1 cellular context compared by ENCODE assay signal in the genomic region with DNA sequence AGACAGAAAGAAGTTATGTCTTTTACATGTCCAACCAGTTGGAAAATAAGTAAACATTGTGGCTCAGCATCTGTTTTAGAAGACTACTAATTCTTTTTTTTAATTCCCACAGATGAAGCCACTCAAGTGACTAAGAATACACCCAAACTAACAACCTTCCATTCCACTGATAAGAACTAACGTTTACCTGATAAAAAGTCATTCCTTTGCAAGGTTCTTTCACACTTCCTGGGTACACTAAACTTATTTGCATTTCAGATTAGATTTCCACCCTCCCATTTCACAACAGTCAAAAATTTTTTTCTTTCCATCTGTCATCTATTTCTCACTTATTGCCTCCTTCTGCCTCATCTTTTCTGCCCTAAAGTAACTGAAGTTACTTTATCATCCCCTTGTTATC.
A peak's percentile ranks its signal among the peaks of the same experiment; 100 is the strongest.
TF ChIP-seq lines count a peak whose summit lies in the region.

No MANE protein-coding gene starts in this region.

TF ChIP-seq in K562, 482 proteins besides CTCF, POLR2A, EP300 and RAD21 (continued from another document and continues in another):
- TF ChIP-seq, protein P1, sequence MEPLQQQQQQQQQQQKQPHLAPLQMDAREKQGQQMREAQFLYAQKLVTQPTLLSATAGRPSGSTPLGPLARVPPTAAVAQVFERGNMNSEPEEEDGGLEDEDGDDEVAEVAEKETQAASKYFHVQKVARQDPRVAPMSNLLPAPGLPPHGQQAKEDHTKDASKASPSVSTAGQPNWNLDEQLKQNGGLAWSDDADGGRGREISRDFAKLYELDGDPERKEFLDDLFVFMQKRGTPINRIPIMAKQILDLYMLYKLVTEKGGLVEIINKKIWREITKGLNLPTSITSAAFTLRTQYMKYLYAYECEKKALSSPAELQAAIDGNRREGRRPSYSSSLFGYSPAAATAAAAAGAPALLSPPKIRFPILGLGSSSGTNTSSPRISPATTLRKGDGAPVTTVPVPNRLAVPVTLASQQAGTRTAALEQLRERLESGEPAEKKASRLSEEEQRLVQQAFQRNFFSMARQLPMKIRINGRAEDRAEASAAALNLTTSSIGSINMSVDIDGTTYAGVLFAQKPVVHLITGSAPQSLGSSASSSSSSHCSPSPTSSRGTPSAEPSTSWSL (CRISPR knock-in tag; IDR thresholded peaks at IDR 0.05; ENCODE audit: borderline replicate concordance): no peak
- TF ChIP-seq, protein P2, sequence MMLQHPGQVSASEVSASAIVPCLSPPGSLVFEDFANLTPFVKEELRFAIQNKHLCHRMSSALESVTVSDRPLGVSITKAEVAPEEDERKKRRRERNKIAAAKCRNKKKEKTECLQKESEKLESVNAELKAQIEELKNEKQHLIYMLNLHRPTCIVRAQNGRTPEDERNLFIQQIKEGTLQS (IDR thresholded peaks at IDR 0.05): no peak
- TF ChIP-seq, protein P2 (CRISPR knock-in tag; conservative IDR thresholded peaks at IDR 0.05): no peak
- TF ChIP-seq ZEB2 (IDR thresholded peaks at IDR 0.05) (0 out of 2 replicates have a peak, but pooled peaks have one; percentile 26), MAFG (tag; conservative IDR thresholded peaks at IDR 0.05) (no peak), FOXP1 (CRISPR knock-in tag; IDR thresholded peaks at IDR 0.05) (no peak), CCNT2 (IDR thresholded peaks at IDR 0.05; ENCODE audit: borderline replicate concordance, extremely low read depth, insufficient read length, low read depth, low read length) (no peak), NBN (IDR thresholded peaks at IDR 0.05; ENCODE audit: low read depth) (no peak), ZNF586 (CRISPR knock-in tag; conservative IDR thresholded peaks at IDR 0.05) (no peak), PHTF2 (CRISPR knock-in tag; IDR thresholded peaks at IDR 0.05) (no peak), ZNF263 (CRISPR knock-in tag; IDR thresholded peaks at IDR 0.05; ENCODE audit: borderline replicate concordance) (no peak), THRA (IDR thresholded peaks at IDR 0.05) (no peak), ARID1B (IDR thresholded peaks at IDR 0.05) (0 out of 2 replicates have a peak, but pooled peaks have one; percentile 24), NEUROD1 (IDR thresholded peaks at IDR 0.05; ENCODE audit: borderline replicate concordance, low read depth, low read length, partially characterized antibody) (no peak), HNRNPL (IDR thresholded peaks at IDR 0.05; ENCODE audit: low read depth, low read length) (no peak), ADNP (tag; IDR thresholded peaks at IDR 0.05) (no peak), NCOA1 (IDR thresholded peaks at IDR 0.05; ENCODE audit: low read depth) (no peak), UBTF (IDR thresholded peaks at IDR 0.05; ENCODE audit: borderline replicate concordance in 1 of 2, low read depth in 2 of 2, low read length in 2 of 2) (no peak), TCF3 (CRISPR knock-in tag; IDR thresholded peaks at IDR 0.05) (0 out of 2 replicates have a peak, but pooled peaks have one; percentile 7), TEAD1 (CRISPR knock-in tag; IDR thresholded peaks at IDR 0.05) (no peak), LARP7 (IDR thresholded peaks at IDR 0.05) (no peak), ZNF707 (CRISPR knock-in tag; conservative IDR thresholded peaks at IDR 0.05) (no peak), KAT7 (CRISPR knock-in tag; IDR thresholded peaks at IDR 0.05; ENCODE audit: borderline replicate concordance) (no peak), CXXC5 (CRISPR knock-in tag; IDR thresholded peaks at IDR 0.05) (peak; percentile 14; the same call in 1 of the 2 replicates), SREBF2 (CRISPR knock-in tag; IDR thresholded peaks at IDR 0.05) (no peak), U2AF1 (optimal IDR thresholded peaks at IDR 0.05; ENCODE audit: low read depth, low read length) (no peak), FIP1L1 (IDR thresholded peaks at IDR 0.05; ENCODE audit: low read depth, low read length, poor library complexity, severe bottlenecking) (no peak), POLR2AphosphoS2 (IDR thresholded peaks at IDR 0.05; ENCODE audit: low read length) (no peak), CEBPB (tag; IDR thresholded peaks at IDR 0.05) (peak; percentile 62), FOXK2 (conservative IDR thresholded peaks at IDR 0.05 in 1 of 2, IDR thresholded peaks at IDR 0.05 in 1 of 2; ENCODE audit: low read depth in 2 of 2) (no peak), MTA2 (IDR thresholded peaks at IDR 0.05; ENCODE audit: low read depth) (no peak), MAZ (CRISPR knock-in tag; conservative IDR thresholded peaks at IDR 0.05 in 1 of 2, IDR thresholded peaks at IDR 0.05 in 1 of 2) (no peak), PRMT5 (CRISPR knock-in tag; IDR thresholded peaks at IDR 0.05) (no peak), NR0B1 (IDR thresholded peaks at IDR 0.05; ENCODE audit: partially characterized antibody) (no peak), RNF2 (IDR thresholded peaks at IDR 0.05) (0 out of 2 replicates have a peak, but pooled peaks have one; percentile 12), SMARCB1 (IDR thresholded peaks at IDR 0.05; ENCODE audit: insufficient read length, low read depth) (no peak), HNRNPK (IDR thresholded peaks at IDR 0.05; ENCODE audit: low read depth, low read length, poor library complexity, severe bottlenecking) (no peak), HMGXB4 (CRISPR knock-in tag; IDR thresholded peaks at IDR 0.05) (no peak)
- TF ChIP-seq, protein P3, sequence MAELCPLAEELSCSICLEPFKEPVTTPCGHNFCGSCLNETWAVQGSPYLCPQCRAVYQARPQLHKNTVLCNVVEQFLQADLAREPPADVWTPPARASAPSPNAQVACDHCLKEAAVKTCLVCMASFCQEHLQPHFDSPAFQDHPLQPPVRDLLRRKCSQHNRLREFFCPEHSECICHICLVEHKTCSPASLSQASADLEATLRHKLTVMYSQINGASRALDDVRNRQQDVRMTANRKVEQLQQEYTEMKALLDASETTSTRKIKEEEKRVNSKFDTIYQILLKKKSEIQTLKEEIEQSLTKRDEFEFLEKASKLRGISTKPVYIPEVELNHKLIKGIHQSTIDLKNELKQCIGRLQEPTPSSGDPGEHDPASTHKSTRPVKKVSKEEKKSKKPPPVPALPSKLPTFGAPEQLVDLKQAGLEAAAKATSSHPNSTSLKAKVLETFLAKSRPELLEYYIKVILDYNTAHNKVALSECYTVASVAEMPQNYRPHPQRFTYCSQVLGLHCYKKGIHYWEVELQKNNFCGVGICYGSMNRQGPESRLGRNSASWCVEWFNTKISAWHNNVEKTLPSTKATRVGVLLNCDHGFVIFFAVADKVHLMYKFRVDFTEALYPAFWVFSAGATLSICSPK (IDR thresholded peaks at IDR 0.05; ENCODE audit: borderline replicate concordance): no peak
- TF ChIP-seq, protein P4, sequence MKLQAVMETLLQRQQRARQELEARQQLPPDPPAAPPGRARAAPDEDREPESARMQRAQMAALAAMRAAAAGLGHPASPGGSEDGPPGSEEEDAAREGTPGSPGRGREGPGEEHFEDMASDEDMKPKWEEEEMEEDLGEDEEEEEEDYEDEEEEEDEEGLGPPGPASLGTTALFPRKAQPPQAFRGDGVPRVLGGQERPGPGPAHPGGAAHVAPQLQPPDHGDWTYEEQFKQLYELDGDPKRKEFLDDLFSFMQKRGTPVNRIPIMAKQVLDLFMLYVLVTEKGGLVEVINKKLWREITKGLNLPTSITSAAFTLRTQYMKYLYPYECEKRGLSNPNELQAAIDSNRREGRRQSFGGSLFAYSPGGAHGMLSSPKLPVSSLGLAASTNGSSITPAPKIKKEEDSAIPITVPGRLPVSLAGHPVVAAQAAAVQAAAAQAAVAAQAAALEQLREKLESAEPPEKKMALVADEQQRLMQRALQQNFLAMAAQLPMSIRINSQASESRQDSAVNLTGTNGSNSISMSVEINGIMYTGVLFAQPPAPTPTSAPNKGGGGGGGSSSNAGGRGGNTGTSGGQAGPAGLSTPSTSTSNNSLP (IDR thresholded peaks at IDR 0.05; ENCODE audit: borderline replicate concordance, low read depth, low read length): no peak
- TF ChIP-seq, protein P5, sequence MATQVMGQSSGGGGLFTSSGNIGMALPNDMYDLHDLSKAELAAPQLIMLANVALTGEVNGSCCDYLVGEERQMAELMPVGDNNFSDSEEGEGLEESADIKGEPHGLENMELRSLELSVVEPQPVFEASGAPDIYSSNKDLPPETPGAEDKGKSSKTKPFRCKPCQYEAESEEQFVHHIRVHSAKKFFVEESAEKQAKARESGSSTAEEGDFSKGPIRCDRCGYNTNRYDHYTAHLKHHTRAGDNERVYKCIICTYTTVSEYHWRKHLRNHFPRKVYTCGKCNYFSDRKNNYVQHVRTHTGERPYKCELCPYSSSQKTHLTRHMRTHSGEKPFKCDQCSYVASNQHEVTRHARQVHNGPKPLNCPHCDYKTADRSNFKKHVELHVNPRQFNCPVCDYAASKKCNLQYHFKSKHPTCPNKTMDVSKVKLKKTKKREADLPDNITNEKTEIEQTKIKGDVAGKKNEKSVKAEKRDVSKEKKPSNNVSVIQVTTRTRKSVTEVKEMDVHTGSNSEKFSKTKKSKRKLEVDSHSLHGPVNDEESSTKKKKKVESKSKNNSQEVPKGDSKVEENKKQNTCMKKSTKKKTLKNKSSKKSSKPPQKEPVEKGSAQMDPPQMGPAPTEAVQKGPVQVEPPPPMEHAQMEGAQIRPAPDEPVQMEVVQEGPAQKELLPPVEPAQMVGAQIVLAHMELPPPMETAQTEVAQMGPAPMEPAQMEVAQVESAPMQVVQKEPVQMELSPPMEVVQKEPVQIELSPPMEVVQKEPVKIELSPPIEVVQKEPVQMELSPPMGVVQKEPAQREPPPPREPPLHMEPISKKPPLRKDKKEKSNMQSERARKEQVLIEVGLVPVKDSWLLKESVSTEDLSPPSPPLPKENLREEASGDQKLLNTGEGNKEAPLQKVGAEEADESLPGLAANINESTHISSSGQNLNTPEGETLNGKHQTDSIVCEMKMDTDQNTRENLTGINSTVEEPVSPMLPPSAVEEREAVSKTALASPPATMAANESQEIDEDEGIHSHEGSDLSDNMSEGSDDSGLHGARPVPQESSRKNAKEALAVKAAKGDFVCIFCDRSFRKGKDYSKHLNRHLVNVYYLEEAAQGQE (CRISPR knock-in tag; IDR thresholded peaks at IDR 0.05; ENCODE audit: low read depth): no peak
- TF ChIP-seq, protein P6, sequence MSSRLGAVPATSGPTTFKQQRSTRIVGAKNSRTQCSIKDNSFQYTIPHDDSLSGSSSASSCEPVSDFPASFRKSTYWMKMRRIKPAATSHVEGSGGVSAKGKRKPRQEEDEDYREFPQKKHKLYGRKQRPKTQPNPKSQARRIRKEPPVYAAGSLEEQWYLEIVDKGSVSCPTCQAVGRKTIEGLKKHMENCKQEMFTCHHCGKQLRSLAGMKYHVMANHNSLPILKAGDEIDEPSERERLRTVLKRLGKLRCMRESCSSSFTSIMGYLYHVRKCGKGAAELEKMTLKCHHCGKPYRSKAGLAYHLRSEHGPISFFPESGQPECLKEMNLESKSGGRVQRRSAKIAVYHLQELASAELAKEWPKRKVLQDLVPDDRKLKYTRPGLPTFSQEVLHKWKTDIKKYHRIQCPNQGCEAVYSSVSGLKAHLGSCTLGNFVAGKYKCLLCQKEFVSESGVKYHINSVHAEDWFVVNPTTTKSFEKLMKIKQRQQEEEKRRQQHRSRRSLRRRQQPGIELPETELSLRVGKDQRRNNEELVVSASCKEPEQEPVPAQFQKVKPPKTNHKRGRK (tag; IDR thresholded peaks at IDR 0.05): peak; percentile 41; the same call in 1 of the 2 replicates
